Comparison of ENCODE assay signal across 30 cellular contexts in the genomic region with DNA sequence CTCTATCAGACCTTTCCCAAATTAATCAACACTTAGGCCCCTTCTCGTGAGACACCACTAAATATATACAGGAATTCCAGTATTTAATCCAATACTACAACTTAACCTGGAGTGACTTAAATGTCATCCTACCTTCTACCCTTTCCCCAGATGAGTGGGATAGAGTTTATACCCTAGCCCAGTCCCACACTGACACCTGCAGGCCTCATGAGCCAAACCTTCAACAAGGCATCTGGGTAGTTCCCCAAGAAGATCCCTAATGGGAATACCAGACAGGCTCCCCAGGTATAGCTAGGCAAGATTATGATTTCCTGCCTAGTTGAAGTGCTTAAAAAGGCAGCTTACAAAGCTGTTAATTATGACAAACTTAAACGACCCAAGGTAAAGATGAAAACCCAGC. TPM values are rescaled to one million over a fixed set of nuclear protein-coding genes. Genes with fewer than 3 reads are reported as not detected.
DNase-seq lines count a peak whose midpoint lies in the region; ATAC-seq, FAIRE-seq and TF ChIP-seq lines count a peak whose summit lies in the region.
"Had no signal": no experiment of that assay in that cellular context is flagged by ENCODE, and none has a peak within 500 bp of the region (broad histone marks: within the 10 kb centered on the region; RNA-seq: fewer than 3 reads in every experiment).

No MANE protein-coding gene starts in this region.

- ATAC-seq in GM23338 (peak; percentile 81), WTC11 (peak; percentile 89), GM21786 (IDR thresholded peaks at IDR 0.05; ENCODE audit: unreplicated experiment) (no peak), HG03565 (IDR thresholded peaks at IDR 0.05; ENCODE audit: unreplicated experiment) (no peak)
- no peak for ATAC-seq in stimulated activated naive B cell treated with anti-CD40 and anti-IgM and Interleukin-4, amounts not matched to agents 10 μg/mL and 1 μg/mL and 100 μg/mL, for 72 hours (replicated peaks)
- ATAC-seq: activated CD8-positive, alpha-beta memory T cell treated with anti-CD3 and anti-CD28 coated beads, Interleukin-2, amount 10 ng/mL, durations not matched to agents 7 days and 5 days had no signal

- H3K27ac Mint-ChIP-seq in CD8-positive, alpha-beta memory T cell: peak overlapping the region in 7 of 8 donors; percentile 17 to 86 (median 64)
- H3K27ac Mint-ChIP-seq in GM23338 (no peak overlapping the region), WTC11 (peak overlapping the region; percentile 41; the same call in 1 of the 2 replicates)
- H3K27ac Mint-ChIP-seq in stimulated activated naive B cell treated with anti-CD40 and anti-IgM and Interleukin-4, amounts not matched to agents 10 μg/mL and 1 μg/mL and 100 μg/mL, for 72 hours: no peak overlapping the region
- H3K27ac Mint-ChIP-seq: activated CD8-positive, alpha-beta memory T cell treated with anti-CD3 and anti-CD28 coated beads, Interleukin-2, amount 10 ng/mL, durations not matched to agents 7 days and 5 days; IgD-negative memory B cell had no signal

- H3K4me3 Mint-ChIP-seq in CD8-positive, alpha-beta memory T cell: peak overlapping the region in 1 of 7 donors; percentile 19
- H3K4me3 Mint-ChIP-seq in GM23338 (no peak overlapping the region), WTC11 (no peak overlapping the region)
- no peak overlapping the region for H3K4me3 Mint-ChIP-seq in stimulated activated naive B cell treated with anti-CD40 and anti-IgM and Interleukin-4, amounts not matched to agents 10 μg/mL and 1 μg/mL and 100 μg/mL, for 72 hours
- H3K4me3 Mint-ChIP-seq: activated CD8-positive, alpha-beta memory T cell treated with anti-CD3 and anti-CD28 coated beads, Interleukin-2, amount 10 ng/mL, durations not matched to agents 7 days and 5 days; activated naive CD8-positive, alpha-beta T cell had no signal

- DNase-seq in CD8-positive, alpha-beta memory T cell: no peak
- DNase-seq in GM23338 (ENCODE audit: low spot score) (peak; percentile 57), WTC11 (ENCODE audit: low spot score) (peak; percentile 37), kidney (no peak), AG20443 (ENCODE audit: low spot score) (no peak)
- DNase-seq in stimulated activated naive B cell treated with anti-CD40 and anti-IgM and Interleukin-4, amounts not matched to agents 10 μg/mL and 1 μg/mL and 100 μg/mL, for 72 hours: no peak
- DNase-seq: activated CD4-positive, alpha-beta T cell treated with anti-CD3 and anti-CD28 coated beads for 48 hours; activated CD8-positive, alpha-beta memory T cell treated with anti-CD3 and anti-CD28 coated beads, Interleukin-2, amount 10 ng/mL, durations not matched to agents 7 days and 5 days; caudate nucleus; CD4-positive, CD25-positive, alpha-beta regulatory T cell; dermis blood vessel endothelial cell; GDM1; mammary epithelial cell; MG63; NCI-H1417; NCI-H2107; NCI-H510A; occipital lobe; small intestine; stimulated activated CD4-positive, alpha-beta T cell treated with anti-CD3 and anti-CD28 coated beads, Interleukin-1b, Interleukin-23, amount 100 ng/mL, for 48 hours; substantia nigra; upper lobe of left lung had no signal

- H3K9me3 ChIP-seq in CD8-positive, alpha-beta memory T cell (ENCODE audit: low read length): no peaks in the 10 kb centered on the region
- H3K9me3 ChIP-seq in kidney (ENCODE audit: control insufficient read depth in 1 of 2, low read length in 2 of 2): no peaks in the 10 kb centered on the region
- H3K9me3 ChIP-seq: HAP-1, SJSA1 had no signal

- CTCF ChIA-PET in CD8-positive, alpha-beta memory T cell (lab: Charles Lee): no interaction called here
- CTCF ChIA-PET in WTC11 (lab: Charles Lee): interaction anchor here (0.6 to 2.1 kb wide), 3 partner anchors 77 to 279 kb away, joined by 3 to 6 read pairs (median 3); partner anchors contain the start of gene ZNF528

- H3K27ac ChIP-seq in CD8-positive, alpha-beta memory T cell (ENCODE audit: low read depth, low read length): no peak overlapping the region
- no peak overlapping the region for H3K27ac ChIP-seq in GM23338 (ENCODE audit: low read depth)
- no peak overlapping the region for H3K27ac ChIP-seq in kidney (ENCODE audit: low read depth in 2 of 2, low read length in 2 of 2)
- H3K27ac ChIP-seq: ascending aorta, SJSA1, upper lobe of left lung had no signal

- H3K4me1 ChIP-seq in CD8-positive, alpha-beta memory T cell (ENCODE audit: insufficient read depth, low read length): no peaks in the 10 kb centered on the region
- no peaks in the 10 kb centered on the region for H3K4me1 ChIP-seq in GM23338 (ENCODE audit: insufficient read depth)
- H3K4me1 ChIP-seq in kidney (ENCODE audit: control insufficient read depth in 1 of 2, insufficient read depth in 1 of 2, low read depth in 1 of 2, low read length in 2 of 2): peaks cover 3 to 4% of the 10 kb centered on the region in 2 donors
- H3K4me1 ChIP-seq: ascending aorta, HAP-1, SJSA1, upper lobe of left lung had no signal

- H3K36me3 ChIP-seq in CD8-positive, alpha-beta memory T cell (ENCODE audit: insufficient read depth, low read length): peaks cover 24% of the 10 kb centered on the region
- H3K36me3 ChIP-seq in GM23338 (ENCODE audit: insufficient read depth) (no peaks in the 10 kb centered on the region; the same call in 1 of the 2 replicates), kidney (ENCODE audit: control insufficient read depth in 1 of 2, insufficient read depth in 2 of 2, low read length in 2 of 2) (peaks cover 2 to 12% of the 10 kb centered on the region in 2 donors)

- peaks cover 0 to 13% (median 4%) of the 10 kb centered on the region in 5 donors for H3K9me3 Mint-ChIP-seq in CD8-positive, alpha-beta memory T cell
- H3K9me3 Mint-ChIP-seq in GM23338 (no peaks in the 10 kb centered on the region; the same call in 2 of the 3 replicates), WTC11 (peaks cover 7% of the 10 kb centered on the region; the same call in 1 of the 2 replicates)
- H3K9me3 Mint-ChIP-seq in stimulated activated naive B cell treated with anti-CD40 and anti-IgM and Interleukin-4, amounts not matched to agents 10 μg/mL and 1 μg/mL and 100 μg/mL, for 72 hours: peaks cover 0 to 8% of the 10 kb centered on the region in 2 donors

- TF ChIP-seq CTCF in GM23338 (conservative IDR thresholded peaks at IDR 0.05; ENCODE audit: low read depth in 2 of 2) (peak; percentile 57 to 76), WTC11 (IDR thresholded peaks at IDR 0.05) (no peak), kidney (IDR thresholded peaks at IDR 0.05; ENCODE audit: borderline replicate concordance, extremely low read depth, insufficient read depth) (peak; percentile 18)

- H3K9me2 ChIP-seq in GM23338 (ENCODE audit: insufficient read depth): no peaks in the 10 kb centered on the region

- H3K36me3 Mint-ChIP-seq in CD8-positive, alpha-beta memory T cell: peaks cover 24 to 49% (median 37%) of the 10 kb centered on the region in 3 donors
- H3K36me3 Mint-ChIP-seq in GM23338 (ENCODE audit: low read depth): peaks cover 47% of the 10 kb centered on the region
- H3K36me3 Mint-ChIP-seq in WTC11: peaks cover 42% of the 10 kb centered on the region
- H3K36me3 Mint-ChIP-seq in stimulated activated naive B cell treated with anti-CD40 and anti-IgM and Interleukin-4, amounts not matched to agents 10 μg/mL and 1 μg/mL and 100 μg/mL, for 72 hours: peaks cover 38 to 54% of the 10 kb centered on the region in 2 donors

- H3K4me1 Mint-ChIP-seq in CD8-positive, alpha-beta memory T cell: peaks cover 21 to 34% (median 27%) of the 10 kb centered on the region in 3 donors
- H3K4me1 Mint-ChIP-seq in GM23338 (no peaks in the 10 kb centered on the region), WTC11 (no peaks in the 10 kb centered on the region)
- H3K4me1 Mint-ChIP-seq in stimulated activated naive B cell treated with anti-CD40 and anti-IgM and Interleukin-4, amounts not matched to agents 10 μg/mL and 1 μg/mL and 100 μg/mL, for 72 hours: peaks cover 17 to 20% of the 10 kb centered on the region in 2 donors

- H3K27me3 Mint-ChIP-seq in CD8-positive, alpha-beta memory T cell: no peaks in the 10 kb centered on the region
- H3K27me3 Mint-ChIP-seq in GM23338 (ENCODE audit: insufficient read depth, low read depth, poor library complexity) (no peaks in the 10 kb centered on the region), WTC11 (ENCODE audit: low read depth) (no peaks in the 10 kb centered on the region)
- no peaks in the 10 kb centered on the region for H3K27me3 Mint-ChIP-seq in stimulated activated naive B cell treated with anti-CD40 and anti-IgM and Interleukin-4, amounts not matched to agents 10 μg/mL and 1 μg/mL and 100 μg/mL, for 72 hours
- H3K27me3 Mint-ChIP-seq: activated CD8-positive, alpha-beta memory T cell treated with anti-CD3 and anti-CD28 coated beads, Interleukin-2, amount 10 ng/mL, durations not matched to agents 7 days and 5 days; activated naive CD8-positive, alpha-beta T cell; CD4-positive, CD25-positive, alpha-beta regulatory T cell; IgD-negative memory B cell had no signal

- 0 out of 2 replicates have a peak, but pooled peaks cover 8% of the 10 kb centered on the region for H3K79me2 ChIP-seq in GM23338 (replicated peaks; ENCODE audit: insufficient read depth)

- H4K20me1 ChIP-seq in GM23338 (replicated peaks; ENCODE audit: insufficient read depth): peaks cover 6% of the 10 kb centered on the region; the same call in 1 of the 2 replicates

- H2AFZ ChIP-seq in GM23338: no peak overlapping the region

- intact Hi-C loops in kidney (cut with DNase I): no loop called here

- FAIRE-seq in kidney (lab: Jason Lieb, UNC): no peak
- FAIRE-seq: RCC 7860, small intestine had no signal

- no peak overlapping the region for H3K4me2 ChIP-seq in GM23338

- no peak overlapping the region for H3K4me3 ChIP-seq in CD8-positive, alpha-beta memory T cell (ENCODE audit: low read length)
- no peak overlapping the region for H3K4me3 ChIP-seq in GM23338
- no peak overlapping the region for H3K4me3 ChIP-seq in kidney (ENCODE audit: low read length in 2 of 2)
- H3K4me3 ChIP-seq: ascending aorta, HAP-1, MG63, SJSA1, upper lobe of left lung had no signal

- POLR2A ChIA-PET in CD8-positive, alpha-beta memory T cell (lab: Charles Lee): no interaction called here
- POLR2A ChIA-PET in WTC11 (lab: Charles Lee): no interaction called here

- H3K9ac ChIP-seq in kidney (ENCODE audit: low read length in 2 of 2): no peak overlapping the region

- H3F3A ChIP-seq in GM23338 (replicated peaks; ENCODE audit: low read depth): no peaks in the 10 kb centered on the region

- no peaks in the 10 kb centered on the region for H3K27me3 ChIP-seq in CD8-positive, alpha-beta memory T cell (ENCODE audit: insufficient read depth, low read length, poor library complexity, severe bottlenecking)
- H3K27me3 ChIP-seq in GM23338 (ENCODE audit: insufficient read depth): no peaks in the 10 kb centered on the region
- H3K27me3 ChIP-seq: ascending aorta, MG63, SJSA1, upper lobe of left lung had no signal

RNA-seq across cellular contexts. Expression of gene ZNF83, which starts 15.9 kb away (rescaled TPM):
- total RNA-seq in CD8-positive, alpha-beta memory T cell: 10 to 100 TPM; 26.9 to 28.0 TPM
- polyA plus RNA-seq in CD8-positive, alpha-beta memory T cell: 23.1 TPM
- 20.6 and 25.0 TPM in 2 replicates for total RNA-seq in GM23338 (2014; rRNA removed; shearing (Covaris generic))
- polyA plus RNA-seq in GM23338 (2016; fragmentation: Nextera tagmentation; extraction: Ambion mirVana) (11.9 and 16.2 TPM in 2 replicates), kidney (ENCODE audit: insufficient read depth, low read depth, low replicate concordance) (51.8 TPM)
- total RNA-seq in WTC11 (2021) (32.5 to 36.4 TPM (median 34.1 TPM) in 3 replicates), kidney (90.4 TPM)

RNA-seq across cellular contexts. Expression of gene ZNF701, which starts 52.2 kb away (rescaled TPM):
- total RNA-seq in CD8-positive, alpha-beta memory T cell: 10 to 100 TPM; 16.8 to 18.3 TPM
- polyA plus RNA-seq in CD8-positive, alpha-beta memory T cell: 17.7 TPM
- total RNA-seq in GM23338 (2014; rRNA removed; shearing (Covaris generic)): 24.7 TPM in 2 replicates
- polyA plus RNA-seq in GM23338 (2016; fragmentation: Nextera tagmentation; extraction: Ambion mirVana): 6.7 and 8.5 TPM in 2 replicates
- 34.6 to 40.3 TPM (median 35.0 TPM) in 3 replicates for total RNA-seq in WTC11 (2021)
- 25.1 TPM for total RNA-seq in kidney
- 5.8 TPM for polyA plus RNA-seq in kidney (ENCODE audit: insufficient read depth, low read depth, low replicate concordance)

Comparison
In these comparisons a context has a peak if more than half of its experiments do, and no peak if none do; other contexts are left out.
1. DNase-seq: peak in GM23338 (single experiment) and WTC11 (single experiment); none in CD8-positive, alpha-beta memory T cell (0 of 5), kidney (single experiment), stimulated activated naive B cell treated with anti-CD40 and anti-IgM and Interleukin-4, amounts not matched to agents 10 μg/mL and 1 μg/mL and 100 μg/mL, for 72 hours (single experiment) and AG20443 (single experiment).
2. H3K27ac Mint-ChIP-seq: peak in CD8-positive, alpha-beta memory T cell (7 of 8) and WTC11 (single experiment); none in GM23338 (single experiment) and stimulated activated naive B cell treated with anti-CD40 and anti-IgM and Interleukin-4, amounts not matched to agents 10 μg/mL and 1 μg/mL and 100 μg/mL, for 72 hours (single experiment).
3. ATAC-seq: peak in GM23338 (single experiment) and WTC11 (single experiment); none in stimulated activated naive B cell treated with anti-CD40 and anti-IgM and Interleukin-4, amounts not matched to agents 10 μg/mL and 1 μg/mL and 100 μg/mL, for 72 hours (0 of 2), GM21786 (single experiment) and HG03565 (single experiment).